In genomic region chr9:88995205-88995604, GRCh38 we compare ENCODE assay signal across 1 cellular context.
TF ChIP-seq lines count a peak whose summit lies in the region.

No MANE protein-coding gene starts in this region.

TF ChIP-seq in HepG2, 621 proteins besides CTCF, POLR2A, EP300 and RAD21:
- TF ChIP-seq RAD51 (IDR thresholded peaks at IDR 0.05; ENCODE audit: borderline replicate concordance) = no peak
- no peak for TF ChIP-seq CBFB (CRISPR knock-in tag; IDR thresholded peaks at IDR 0.05)
- no peak for TF ChIP-seq ZNF230 (CRISPR knock-in tag; IDR thresholded peaks at IDR 0.05)
- no peak for TF ChIP-seq ZNF33A (CRISPR knock-in tag; IDR thresholded peaks at IDR 0.05; ENCODE audit: borderline replicate concordance)
